In genomic region chr16:81101702-81102101, GRCh38 we compare ENCODE assay signal across 17 cellular contexts. TPM values are rescaled to one million over a fixed set of nuclear protein-coding genes. Genes with fewer than 3 reads are reported as not detected.
DNase-seq lines count a peak whose midpoint lies in the region; ATAC-seq lines count a peak whose summit lies in the region.
"Had no signal": no experiment of that assay in that cellular context is flagged by ENCODE, and none has a peak within 500 bp of the region (broad histone marks: within the 10 kb centered on the region; RNA-seq: fewer than 3 reads in every experiment).

No MANE protein-coding gene starts in this region.

- no peak overlapping the region for H2BK5ac ChIP-seq in mesenchymal stem cell (ENCODE audit: low read depth, low read length, poor library complexity, severe bottlenecking)

- H3K4me1 ChIP-seq in NT2/D1 (ENCODE audit: insufficient read depth, insufficient read length) = peaks cover 2% of the 10 kb centered on the region
- peaks cover 2% of the 10 kb centered on the region for H3K4me1 ChIP-seq in mesenchymal stem cell (ENCODE audit: control insufficient read depth, insufficient read depth, low read depth, low read length)
- H3K4me1 ChIP-seq: Caco-2 had no signal

- no peak for DNase-seq in NT2/D1 (ENCODE audit: low read depth, low spot score)
- DNase-seq in mesenchymal stem cell = no peak
- DNase-seq in posterior vena cava (ENCODE audit: low spot score) = peak; percentile 17
- no peak for DNase-seq in T1000 (lab: John Stamatoyannopoulos, UW)
- DNase-seq: 8988T; AML-193; Caco-2; Calu3; CD4-positive, alpha-beta T cell; CD8-positive, alpha-beta T cell; DMS79 treated with DMSO at 0.1 percent for 48 hours; GF-D8 had no signal

- 97% methylated on average over 9 of the region's 9 CpGs for WGBS in mesenchymal stem cell

- ATAC-seq in HG03565 (IDR thresholded peaks at IDR 0.05; ENCODE audit: unreplicated experiment) = no peak
- no peak for ATAC-seq in GM19023 (IDR thresholded peaks at IDR 0.05; ENCODE audit: unreplicated experiment)
- ATAC-seq: CD8-positive, alpha-beta T cell had no signal

- intact Hi-C loops in posterior vena cava (cut with DNase I) = no loop called here

- no peaks in the 10 kb centered on the region for H3K27me3 ChIP-seq in NT2/D1 (ENCODE audit: insufficient read depth, insufficient read length)
- no peaks in the 10 kb centered on the region for H3K27me3 ChIP-seq in mesenchymal stem cell (ENCODE audit: control insufficient read depth in 1 of 2, insufficient read depth in 1 of 2, low read length in 2 of 2)
- H3K27me3 ChIP-seq: BLaER1 treated with 17β-estradiol and CSF1 and Interleukin-3, amounts not matched to agents 10 nM and 100 nM had no signal

- no peak overlapping the region for H2AK5ac ChIP-seq in mesenchymal stem cell (ENCODE audit: low read length, severe bottlenecking)

- no peak overlapping the region for H3K23ac ChIP-seq in mesenchymal stem cell (ENCODE audit: low read length in 2 of 2)

- H3K27ac ChIP-seq in mesenchymal stem cell (ENCODE audit: low read length, poor library complexity, severe bottlenecking) = no peak overlapping the region
- H3K27ac ChIP-seq: BLaER1 treated with 17β-estradiol and CSF1 and Interleukin-3, amounts not matched to agents 10 nM and 100 nM; C4-2B had no signal

- H2BK15ac ChIP-seq in mesenchymal stem cell (ENCODE audit: low read depth, poor library complexity, severe bottlenecking) = peak overlapping the region; percentile 23

- no peak overlapping the region for H4K8ac ChIP-seq in mesenchymal stem cell (ENCODE audit: low read length)

- H3K14ac ChIP-seq in mesenchymal stem cell (ENCODE audit: low read length in 2 of 2) = peak overlapping the region in 1 of 2 experiments; percentile 5

- peak overlapping the region; percentile 0 for H3K9ac ChIP-seq in NT2/D1 (ENCODE audit: insufficient read length, low read depth)
- no peak overlapping the region for H3K9ac ChIP-seq in mesenchymal stem cell (ENCODE audit: low read length)
- H3K9ac ChIP-seq: BLaER1 treated with 17β-estradiol and CSF1 and Interleukin-3, amounts not matched to agents 10 nM and 100 nM had no signal

- H3K4ac ChIP-seq in mesenchymal stem cell (ENCODE audit: low read depth in 1 of 2, low read length in 2 of 2) = no peak overlapping the region

- H3K36me3 ChIP-seq in NT2/D1 (ENCODE audit: insufficient read depth, insufficient read length, low read length) (no peaks in the 10 kb centered on the region), mesenchymal stem cell (ENCODE audit: control insufficient read depth in 1 of 2, insufficient read depth in 2 of 2, low read depth in 1 of 2, low read length in 2 of 2) (no peaks in the 10 kb centered on the region)
- H3K36me3 ChIP-seq: BLaER1 treated with 17β-estradiol and CSF1 and Interleukin-3, amounts not matched to agents 10 nM and 100 nM had no signal

- no peak overlapping the region for H2BK120ac ChIP-seq in mesenchymal stem cell (ENCODE audit: low read depth, low read length)

- no peak overlapping the region for H3K4me3 ChIP-seq in NT2/D1 (ENCODE audit: insufficient read length, low read depth)
- H3K4me3 ChIP-seq in mesenchymal stem cell (ENCODE audit: insufficient read depth in 1 of 2, low read depth in 1 of 2, low read length in 2 of 2) = no peak overlapping the region
- H3K4me3 ChIP-seq: BLaER1 treated with 17β-estradiol and CSF1 and Interleukin-3, amounts not matched to agents 10 nM and 100 nM had no signal

- H3K9me3 ChIP-seq in NT2/D1 (ENCODE audit: insufficient read depth, low read length) (peaks cover 6% of the 10 kb centered on the region), mesenchymal stem cell (ENCODE audit: control insufficient read depth, low read length) (no peaks in the 10 kb centered on the region)
- H3K9me3 ChIP-seq: BLaER1 treated with 17β-estradiol and CSF1 and Interleukin-3, amounts not matched to agents 10 nM and 100 nM; Caco-2 had no signal

- H3K79me1 ChIP-seq in mesenchymal stem cell (replicated peaks; ENCODE audit: low read length, poor library complexity, severe bottlenecking) = no peaks in the 10 kb centered on the region

- H3K4me2 ChIP-seq in mesenchymal stem cell (ENCODE audit: low read length, poor library complexity, severe bottlenecking) = no peak overlapping the region
- H3K4me2 ChIP-seq: BLaER1 treated with 17β-estradiol and CSF1 and Interleukin-3, amounts not matched to agents 10 nM and 100 nM had no signal

- no peak overlapping the region for H2BK12ac ChIP-seq in mesenchymal stem cell (ENCODE audit: low read length in 2 of 2)

- no peak overlapping the region for H4K91ac ChIP-seq in mesenchymal stem cell (ENCODE audit: low read length)

- no peak overlapping the region for H2AFZ ChIP-seq in mesenchymal stem cell (ENCODE audit: low read depth, low read length)

- no peak overlapping the region for H3K18ac ChIP-seq in mesenchymal stem cell (ENCODE audit: low read depth in 1 of 2, low read length in 2 of 2)

RNA-seq across cellular contexts. Expression of gene GCSH, which starts 5.5 kb away (rescaled TPM):
- polyA plus RNA-seq in mesenchymal stem cell (2013, experiment 1 of 2) = 31.2 TPM
- polyA plus RNA-seq in mesenchymal stem cell (2013, experiment 2 of 2) = 36.8 TPM
- 10 to 100 TPM; 22.0 to 22.5 TPM for total RNA-seq in posterior vena cava

RNA-seq across cellular contexts. Expression of gene C16orf46, which starts 24.7 kb away (rescaled TPM):
- polyA plus RNA-seq in mesenchymal stem cell (2013, experiment 1 of 2) = 0.79 TPM
- polyA plus RNA-seq in mesenchymal stem cell (2013, experiment 2 of 2) = 1.1 TPM
- total RNA-seq in posterior vena cava = under 1 TPM in 1 of 2 donors, not detected in 1; 0.57 TPM
- total RNA-seq: B cell had no signal
